Comparison of ENCODE assay signal across 9 cellular contexts in genomic region chr14:64235652-64236640, GRCh38.
DNase-seq lines count a peak whose midpoint lies in the region; ATAC-seq, FAIRE-seq and TF ChIP-seq lines count a peak whose summit lies in the region.
"Had no signal": no experiment of that assay in that cellular context is flagged by ENCODE, and none has a peak within 500 bp of the region (broad histone marks: within the 10 kb centered on the region; RNA-seq: fewer than 3 reads in every experiment).

No MANE protein-coding gene starts in this region.

- H3K9me3 Mint-ChIP-seq in nephron = no peaks in the 10 kb centered on the region

- peak; percentile 85 for FAIRE-seq in HTR-8/SVneo (lab: Jason Lieb, UNC)

- no peak overlapping the region for H3K4me3 Mint-ChIP-seq in nephron

- peaks cover 25% of the 10 kb centered on the region for H3K4me1 Mint-ChIP-seq in nephron

- peaks cover 12% of the 10 kb centered on the region for H3K36me3 Mint-ChIP-seq in nephron (ENCODE audit: low read depth)

- POLR2A ChIA-PET in HEK293T (lab: Yijun Ruan, JAX) = no interaction called here

- H3K27ac Mint-ChIP-seq in nephron = peak overlapping the region; percentile 39 to 57 (median 42)

- CTCF ChIA-PET in HEK293T (lab: Yijun Ruan, JAX) = no interaction called here

- peaks cover 5% of the 10 kb centered on the region for H3K27me3 Mint-ChIP-seq in nephron (ENCODE audit: low read depth)

- TF ChIP-seq CTCF in nephron (IDR thresholded peaks at IDR 0.05; ENCODE audit: unreplicated experiment in 3 of 3) = no peak

- intact Hi-C loops in posterior cingulate gyrus (cut with DNase I) = no loop called here

- peak; percentile 58 for ATAC-seq in GM18870 (IDR thresholded peaks at IDR 0.05; ENCODE audit: unreplicated experiment)
- peak; percentile 63 for ATAC-seq in GM21786 (IDR thresholded peaks at IDR 0.05; ENCODE audit: unreplicated experiment)
- ATAC-seq: HCT116 had no signal

- no peak for DNase-seq in HTR-8/SVneo (ENCODE audit: insufficient read length, low spot score)
- DNase-seq in posterior cingulate gyrus = no peak
- no peak for DNase-seq in HEK293T (ENCODE audit: extremely low spot score)
- no peak for DNase-seq in activated gamma-delta T cell treated with Interleukin-2 at 50 U/mL for 16 hours
- no peak for DNase-seq in MV-4-11 (lab: John Stamatoyannopoulos, UW)

TF ChIP-seq in HEK293T, 16 proteins besides CTCF, POLR2A, EP300 and RAD21:
- no peak for TF ChIP-seq LEF1 (IDR thresholded peaks at IDR 0.05; ENCODE audit: borderline replicate concordance)
- no peak for TF ChIP-seq NFRKB (IDR thresholded peaks at IDR 0.05)
- no peak for TF ChIP-seq ARNT (IDR thresholded peaks at IDR 0.05)
- TF ChIP-seq FOXK2 (IDR thresholded peaks at IDR 0.05) = no peak
- no peak for TF ChIP-seq HDGF (IDR thresholded peaks at IDR 0.05; ENCODE audit: borderline replicate concordance)
- no peak for TF ChIP-seq CTBP1 (IDR thresholded peaks at IDR 0.05; ENCODE audit: borderline replicate concordance)
- no peak for TF ChIP-seq FOXA1 (IDR thresholded peaks at IDR 0.05)
- TF ChIP-seq ZNF384 (IDR thresholded peaks at IDR 0.05) = no peak
- TF ChIP-seq TARDBP (IDR thresholded peaks at IDR 0.05) = no peak
- no peak for TF ChIP-seq ELF4 (IDR thresholded peaks at IDR 0.05)
- TF ChIP-seq L3MBTL2 (conservative IDR thresholded peaks at IDR 0.05) = no peak
- no peak for TF ChIP-seq PKNOX1 (IDR thresholded peaks at IDR 0.05)
